10 cellular contexts compared by ENCODE assay signal in the genomic region with DNA sequence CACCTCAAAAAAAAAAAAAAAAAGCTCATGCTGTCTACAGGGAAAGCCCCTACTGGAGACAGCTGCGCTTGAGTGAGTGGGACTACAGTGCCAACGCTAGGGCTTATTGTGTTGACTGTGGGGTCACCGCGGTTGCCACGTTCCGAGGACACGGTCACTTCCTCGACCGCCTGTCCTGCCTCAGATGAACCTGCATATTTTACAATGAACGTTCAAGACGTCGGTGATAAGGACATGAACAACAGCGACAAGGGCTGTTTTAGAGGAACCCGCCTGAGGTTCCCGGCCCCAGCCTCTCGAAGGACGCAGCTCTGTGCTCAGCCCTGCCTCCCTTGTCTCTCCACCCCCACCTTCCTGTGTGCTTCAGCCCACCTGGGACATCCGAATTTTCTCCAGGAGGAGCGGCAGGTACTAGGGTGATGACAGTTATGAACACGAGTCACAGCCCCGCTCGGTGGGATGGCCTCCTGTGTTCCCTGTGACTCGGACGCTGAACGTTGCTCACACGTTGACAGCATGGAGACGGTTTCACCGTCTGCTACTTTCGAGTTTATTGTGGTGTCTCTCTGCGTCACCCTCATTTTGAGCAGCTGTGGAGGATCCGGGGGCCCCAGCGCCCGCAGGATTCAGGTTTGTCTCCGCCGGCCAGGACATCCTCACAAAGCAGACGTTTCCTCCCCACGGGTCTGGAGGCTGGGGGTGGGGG. TPM values are rescaled to one million over a fixed set of nuclear protein-coding genes. Genes with fewer than 3 reads are reported as not detected.
A peak's percentile ranks its signal among the peaks of the same experiment; 100 is the strongest.
DNase-seq lines count a peak whose midpoint lies in the region; ATAC-seq lines count a peak whose summit lies in the region.
"Had no signal": no experiment of that assay in that cellular context is flagged by ENCODE, and none has a peak within 500 bp of the region (broad histone marks: within the 10 kb centered on the region; RNA-seq: fewer than 3 reads in every experiment).

No MANE protein-coding gene starts in this region.

- H3K9me3 Mint-ChIP-seq in IgD-negative memory B cell, result no peaks in the 10 kb centered on the region
- no peaks in the 10 kb centered on the region for H3K9me3 Mint-ChIP-seq in activated T-helper 2 cell treated with anti-CD3 and anti-CD28 coated beads, Interferon-gamma antibody, Interleukin-2, Interleukin-4, amounts not matched to agents 10 μg/mL and 5 μg/mL and 100 μg/mL, durations not matched to agents 14 hours and 24 hours and 36 hours

- peak; percentile 63 for ATAC-seq in GM18907 (IDR thresholded peaks at IDR 0.05; ENCODE audit: unreplicated experiment)

- peak; percentile 61 for DNase-seq in activated T-helper 2 cell treated with anti-CD3 and anti-CD28 coated beads, Interferon-gamma antibody, Interleukin-2, Interleukin-4, amounts not matched to agents 10 μg/mL and 5 μg/mL and 100 μg/mL, durations not matched to agents 14 hours and 24 hours and 36 hours (ENCODE audit: low spot score)
- peak; percentile 55 for DNase-seq in stimulated activated CD4-positive, alpha-beta T cell treated with anti-CD3 and anti-CD28 coated beads, Interleukin-12 subunit alpha, Interleukin-12 subunit beta, amount 100 ng/mL, for 4 hours
- no peak for DNase-seq in substantia nigra (lab: John Stamatoyannopoulos, UW)
- DNase-seq in NCI-H774 (lab: John Stamatoyannopoulos, UW), result no peak
- DNase-seq in nucleus accumbens (lab: John Stamatoyannopoulos, UW), result no peak
- no peak for DNase-seq in amygdala (lab: John Stamatoyannopoulos, UW)

- no peak overlapping the region for H3K27ac ChIP-seq in substantia nigra (ENCODE audit: low read depth, low read length, poor library complexity, severe bottlenecking)
- H3K27ac ChIP-seq: epithelial cell of prostate, thyroid gland had no signal

- H3K27me3 Mint-ChIP-seq in IgD-negative memory B cell, result peaks cover 19% of the 10 kb centered on the region
- H3K27me3 Mint-ChIP-seq in activated T-helper 2 cell treated with anti-CD3 and anti-CD28 coated beads, Interferon-gamma antibody, Interleukin-2, Interleukin-4, amounts not matched to agents 10 μg/mL and 5 μg/mL and 100 μg/mL, durations not matched to agents 14 hours and 24 hours and 36 hours (ENCODE audit: low read depth), result peaks cover 10% of the 10 kb centered on the region

- intact Hi-C loops in activated T-helper 2 cell treated with anti-CD3 and anti-CD28 coated beads, Interferon-gamma antibody, Interleukin-2, Interleukin-4, amounts not matched to agents 10 μg/mL and 5 μg/mL and 100 μg/mL, durations not matched to agents 14 hours and 24 hours and 36 hours (cut with micrococcal nuclease), result loop anchor here (1.0 kb wide), 1 partner anchor 27 kb away; no protein-coding TSS in a partner anchor

- H3K27ac Mint-ChIP-seq in IgD-negative memory B cell, result peak overlapping the region; percentile 82 to 91 (median 91)
- peak overlapping the region; percentile 97 for H3K27ac Mint-ChIP-seq in activated T-helper 2 cell treated with anti-CD3 and anti-CD28 coated beads, Interferon-gamma antibody, Interleukin-2, Interleukin-4, amounts not matched to agents 10 μg/mL and 5 μg/mL and 100 μg/mL, durations not matched to agents 14 hours and 24 hours and 36 hours

- peak overlapping the region; percentile 72 to 88 (median 78) for H3K4me3 Mint-ChIP-seq in IgD-negative memory B cell
- H3K4me3 Mint-ChIP-seq in activated T-helper 2 cell treated with anti-CD3 and anti-CD28 coated beads, Interferon-gamma antibody, Interleukin-2, Interleukin-4, amounts not matched to agents 10 μg/mL and 5 μg/mL and 100 μg/mL, durations not matched to agents 14 hours and 24 hours and 36 hours (ENCODE audit: low read depth), result peak overlapping the region; percentile 84

- H3K4me1 Mint-ChIP-seq in IgD-negative memory B cell, result peaks cover 9 to 18% (median 10%) of the 10 kb centered on the region in 3 donors
- peaks cover 14% of the 10 kb centered on the region for H3K4me1 Mint-ChIP-seq in activated T-helper 2 cell treated with anti-CD3 and anti-CD28 coated beads, Interferon-gamma antibody, Interleukin-2, Interleukin-4, amounts not matched to agents 10 μg/mL and 5 μg/mL and 100 μg/mL, durations not matched to agents 14 hours and 24 hours and 36 hours (ENCODE audit: low read depth)

- H3K36me3 Mint-ChIP-seq in IgD-negative memory B cell, result no peaks in the 10 kb centered on the region
- H3K36me3 Mint-ChIP-seq in activated T-helper 2 cell treated with anti-CD3 and anti-CD28 coated beads, Interferon-gamma antibody, Interleukin-2, Interleukin-4, amounts not matched to agents 10 μg/mL and 5 μg/mL and 100 μg/mL, durations not matched to agents 14 hours and 24 hours and 36 hours (ENCODE audit: low read depth), result no peaks in the 10 kb centered on the region

RNA-seq across cellular contexts. Expression of gene DIPK1B, which starts 11.3 kb away (rescaled TPM):
- 0.90 TPM for polyA plus RNA-seq in IgD-negative memory B cell
- 3.1 and 3.4 TPM in 2 replicates for total RNA-seq in activated T-helper 2 cell treated with anti-CD3 and anti-CD28 coated beads, Interferon-gamma antibody, Interleukin-2, Interleukin-4, amounts not matched to agents 10 μg/mL and 5 μg/mL and 100 μg/mL, durations not matched to agents 14 hours and 24 hours and 36 hours

RNA-seq across cellular contexts. Expression of gene AGPAT2, which starts 13.9 kb away (rescaled TPM):
- 42.0 TPM for polyA plus RNA-seq in IgD-negative memory B cell
- 38.3 and 40.5 TPM in 2 replicates for total RNA-seq in activated T-helper 2 cell treated with anti-CD3 and anti-CD28 coated beads, Interferon-gamma antibody, Interleukin-2, Interleukin-4, amounts not matched to agents 10 μg/mL and 5 μg/mL and 100 μg/mL, durations not matched to agents 14 hours and 24 hours and 36 hours

RNA-seq across cellular contexts. Expression of gene EGFL7, which starts 38.4 kb away (rescaled TPM):
- not detected for polyA plus RNA-seq in IgD-negative memory B cell
- total RNA-seq in activated T-helper 2 cell treated with anti-CD3 and anti-CD28 coated beads, Interferon-gamma antibody, Interleukin-2, Interleukin-4, amounts not matched to agents 10 μg/mL and 5 μg/mL and 100 μg/mL, durations not matched to agents 14 hours and 24 hours and 36 hours, result 2.6 and 2.8 TPM in 2 replicates

RNA-seq across cellular contexts. Expression of gene LCN10, which starts 41.6 kb away (rescaled TPM):
- polyA plus RNA-seq in IgD-negative memory B cell, result 68.0 TPM
- total RNA-seq in activated T-helper 2 cell treated with anti-CD3 and anti-CD28 coated beads, Interferon-gamma antibody, Interleukin-2, Interleukin-4, amounts not matched to agents 10 μg/mL and 5 μg/mL and 100 μg/mL, durations not matched to agents 14 hours and 24 hours and 36 hours, result 1.2 and 1.7 TPM in 2 replicates

RNA-seq across cellular contexts. Expression of gene LCN6, which starts 47.2 kb away (rescaled TPM):
- not detected for polyA plus RNA-seq in IgD-negative memory B cell
- not detected in 2 replicates for total RNA-seq in activated T-helper 2 cell treated with anti-CD3 and anti-CD28 coated beads, Interferon-gamma antibody, Interleukin-2, Interleukin-4, amounts not matched to agents 10 μg/mL and 5 μg/mL and 100 μg/mL, durations not matched to agents 14 hours and 24 hours and 36 hours

Comparison
In these comparisons a context has a peak if more than half of its experiments do, and no peak if none do; other contexts are left out.
1. DNase-seq: peak in activated T-helper 2 cell treated with anti-CD3 and anti-CD28 coated beads, Interferon-gamma antibody, Interleukin-2, Interleukin-4, amounts not matched to agents 10 μg/mL and 5 μg/mL and 100 μg/mL, durations not matched to agents 14 hours and 24 hours and 36 hours (single experiment) and stimulated activated CD4-positive, alpha-beta T cell treated with anti-CD3 and anti-CD28 coated beads, Interleukin-12 subunit alpha, Interleukin-12 subunit beta, amount 100 ng/mL, for 4 hours (single experiment); none in substantia nigra (0 of 49), NCI-H774 (single experiment), nucleus accumbens (0 of 56) and amygdala (0 of 56).